Comparison of ENCODE assay signal across 23 cellular contexts in genomic region chr1:204278254-204278653, GRCh38.
DNase-seq lines count a peak whose midpoint lies in the region; ATAC-seq and TF ChIP-seq lines count a peak whose summit lies in the region.
"Had no signal": no experiment of that assay in that cellular context is flagged by ENCODE, and none has a peak within 500 bp of the region (broad histone marks: within the 10 kb centered on the region; RNA-seq: fewer than 3 reads in every experiment).

No MANE protein-coding gene starts in this region.

- no peak overlapping the region for H2BK15ac ChIP-seq in mesendoderm (replicated peaks; ENCODE audit: low read depth)

- no peaks in the 10 kb centered on the region for H3K79me2 ChIP-seq in mesendoderm (ENCODE audit: control insufficient read depth, insufficient read depth, low read length)

- WGBS in mesendoderm (ENCODE audit: extremely low coverage, insufficient coverage, low lambda C conversion rate), result no CpG with 5 or more reads among the region's 4 CpGs

- no peak for TF ChIP-seq CTCF in HEK293 (tag by site-specific recombination; IDR thresholded peaks at IDR 0.05)
- TF ChIP-seq CTCF in choroid plexus epithelial cell (conservative IDR thresholded peaks at IDR 0.05; ENCODE audit: low read depth, low read length), result no peak

- H4K5ac ChIP-seq in mesendoderm (ENCODE audit: low read length), result no peak overlapping the region

- H3K36me3 ChIP-seq in BLaER1 (no peaks in the 10 kb centered on the region), HEK293 (ENCODE audit: control insufficient read depth in 2 of 2, insufficient read depth in 1 of 2, low read length in 2 of 2) (no peaks in the 10 kb centered on the region), mesendoderm (ENCODE audit: control insufficient read depth, insufficient read depth, low read length) (no peaks in the 10 kb centered on the region)
- H3K36me3 ChIP-seq: SJCRH30 had no signal

- H2BK5ac ChIP-seq in mesendoderm (ENCODE audit: low read length), result no peak overlapping the region

- POLR2A ChIA-PET in HEK293 (lab: Yijun Ruan, JAX), result interaction anchor here (0.6 kb wide), 1 partner anchor 531 kb away, joined by 7 read pairs; no protein-coding TSS in a partner anchor

- H2AK5ac ChIP-seq in mesendoderm (ENCODE audit: low read length), result no peak overlapping the region

- no peak for ATAC-seq in GM21515 (IDR thresholded peaks at IDR 0.05; ENCODE audit: unreplicated experiment)
- ATAC-seq in stimulated activated memory B cell treated with anti-CD40 and anti-IgM and Interleukin-4, amounts not matched to agents 10 μg/mL and 1 μg/mL and 100 μg/mL, for 72 hours, result no peak
- ATAC-seq: activated CD8-positive, alpha-beta memory T cell treated with anti-CD3 and anti-CD28 coated beads, Interleukin-2, amount 10 ng/mL, durations not matched to agents 7 days and 5 days; left colon; naive thymus-derived CD8-positive, alpha-beta T cell had no signal

- DNase-seq in choroid plexus epithelial cell (ENCODE audit: low read depth), result peak; percentile 23
- peak; percentile 45 for DNase-seq in mesendoderm
- DNase-seq in inferior parietal cortex (ENCODE audit: extremely low spot score), result no peak
- DNase-seq in HuH-7.5 (ENCODE audit: low spot score), result no peak
- DNase-seq: activated CD4-positive, CD25-positive, alpha-beta regulatory T cell; activated CD8-positive, alpha-beta memory T cell treated with anti-CD3 and anti-CD28 coated beads, Interleukin-2, amount 10 ng/mL, durations not matched to agents 7 days and 5 days; activated naive CD4-positive, alpha-beta T cell treated with anti-CD3 and anti-CD28 coated beads, Interleukin-2, amount 10 ng/mL, durations not matched to agents 7 days and 5 days; amniotic stem cell; C1 segment of cervical spinal cord; effector CD4-positive, alpha-beta T cell; Kasumi-1; left colon; NCI-H1694 treated with DMSO at 0.1 percent for 48 hours; NCI-H2171 treated with DMSO at 0.1 percent for 48 hours; NCI-H510A treated with DMSO at 0.1 percent for 48 hours; SJCRH30 had no signal

- H3K4me3 Mint-ChIP-seq in stimulated activated memory B cell treated with anti-CD40 and anti-IgM and Interleukin-4, amounts not matched to agents 10 μg/mL and 1 μg/mL and 100 μg/mL, for 72 hours, result no peak overlapping the region
- H3K4me3 Mint-ChIP-seq: activated CD8-positive, alpha-beta memory T cell treated with anti-CD3 and anti-CD28 coated beads, Interleukin-2, amount 10 ng/mL, durations not matched to agents 7 days and 5 days; activated naive CD4-positive, alpha-beta T cell treated with anti-CD3 and anti-CD28 coated beads, Interleukin-2, amount 10 ng/mL, durations not matched to agents 7 days and 5 days; naive thymus-derived CD8-positive, alpha-beta T cell had no signal

- H2BK120ac ChIP-seq in mesendoderm (ENCODE audit: low read depth, low read length), result no peak overlapping the region

- CTCF ChIA-PET in HEK293 (lab: Yijun Ruan, JAX), result interaction anchor here (0.9 to 1.1 kb wide), 4 partner anchors 9 to 116 kb away, joined by 3 to 6 read pairs (median 4); no protein-coding TSS in a partner anchor

- H3K27ac Mint-ChIP-seq in stimulated activated memory B cell treated with anti-CD40 and anti-IgM and Interleukin-4, amounts not matched to agents 10 μg/mL and 1 μg/mL and 100 μg/mL, for 72 hours, result no peak overlapping the region
- H3K27ac Mint-ChIP-seq: activated CD8-positive, alpha-beta memory T cell treated with anti-CD3 and anti-CD28 coated beads, Interleukin-2, amount 10 ng/mL, durations not matched to agents 7 days and 5 days; activated naive CD4-positive, alpha-beta T cell treated with anti-CD3 and anti-CD28 coated beads, Interleukin-2, amount 10 ng/mL, durations not matched to agents 7 days and 5 days had no signal

- H3K23ac ChIP-seq in mesendoderm (ENCODE audit: low read length), result no peak overlapping the region

- no peak overlapping the region for H3K4ac ChIP-seq in mesendoderm (ENCODE audit: low read depth, low read length)

- H3K4me2 ChIP-seq in BLaER1, result peak overlapping the region; percentile 43; the same call in 1 of the 2 replicates
- H3K4me2 ChIP-seq in mesendoderm (ENCODE audit: low read length), result no peak overlapping the region
- H3K4me2 ChIP-seq: smooth muscle cell had no signal

- H3K27ac ChIP-seq in BLaER1 (no peak overlapping the region), HEK293 (ENCODE audit: extremely low read depth, low read depth, low read length) (no peak overlapping the region), mesendoderm (ENCODE audit: low read depth, low read length) (no peak overlapping the region)
- H3K27ac ChIP-seq: epithelial cell of prostate, SJCRH30 had no signal

- no peak overlapping the region for H3K18ac ChIP-seq in mesendoderm (ENCODE audit: low read length)

- no peaks in the 10 kb centered on the region for H4K20me1 ChIP-seq in BLaER1

- H3K27me3 ChIP-seq in BLaER1, result no peaks in the 10 kb centered on the region
- no peaks in the 10 kb centered on the region for H3K27me3 ChIP-seq in mesendoderm (ENCODE audit: insufficient read depth, low read length, poor library complexity)
- H3K27me3 ChIP-seq: SJCRH30 had no signal

- H3K27me3 Mint-ChIP-seq in stimulated activated memory B cell treated with anti-CD40 and anti-IgM and Interleukin-4, amounts not matched to agents 10 μg/mL and 1 μg/mL and 100 μg/mL, for 72 hours, result peaks cover 61% of the 10 kb centered on the region

- H4K8ac ChIP-seq in mesendoderm (ENCODE audit: low read depth, low read length), result no peak overlapping the region

- no peak overlapping the region for H3K56ac ChIP-seq in mesendoderm (ENCODE audit: low read length)

- no peak overlapping the region for H3K4me3 ChIP-seq in BLaER1
- no peak overlapping the region for H3K4me3 ChIP-seq in HEK293 (ENCODE audit: low read depth, low read length)
- H3K4me3 ChIP-seq in choroid plexus epithelial cell (ENCODE audit: low read depth, low read length), result no peak overlapping the region
- H3K4me3 ChIP-seq in mesendoderm (ENCODE audit: low read length), result no peak overlapping the region
- H3K4me3 ChIP-seq: SJCRH30, smooth muscle cell had no signal

- H3K9me3 Mint-ChIP-seq in stimulated activated memory B cell treated with anti-CD40 and anti-IgM and Interleukin-4, amounts not matched to agents 10 μg/mL and 1 μg/mL and 100 μg/mL, for 72 hours, result no peaks in the 10 kb centered on the region
- H3K9me3 Mint-ChIP-seq: activated naive CD4-positive, alpha-beta T cell treated with anti-CD3 and anti-CD28 coated beads, Interleukin-2, amount 10 ng/mL, durations not matched to agents 7 days and 5 days; naive thymus-derived CD8-positive, alpha-beta T cell had no signal

- H3K4me1 ChIP-seq in BLaER1 (peaks cover 53% of the 10 kb centered on the region), HEK293 (ENCODE audit: control insufficient read depth, insufficient read depth, low read length) (no peaks in the 10 kb centered on the region), mesendoderm (ENCODE audit: control insufficient read depth, low read depth, low read length) (peaks cover 6% of the 10 kb centered on the region)

- no peaks in the 10 kb centered on the region for H3K79me1 ChIP-seq in mesendoderm (ENCODE audit: low read length)

- H3K9me3 ChIP-seq in BLaER1 (peaks cover 11% of the 10 kb centered on the region; the same call in 1 of the 2 replicates), HEK293 (ENCODE audit: control insufficient read depth, insufficient read depth, low read depth, low read length) (no peaks in the 10 kb centered on the region)
- H3K9me3 ChIP-seq: SJCRH30 had no signal

- H3K4me1 Mint-ChIP-seq in stimulated activated memory B cell treated with anti-CD40 and anti-IgM and Interleukin-4, amounts not matched to agents 10 μg/mL and 1 μg/mL and 100 μg/mL, for 72 hours, result no peaks in the 10 kb centered on the region
- H3K4me1 Mint-ChIP-seq: activated CD8-positive, alpha-beta memory T cell treated with anti-CD3 and anti-CD28 coated beads, Interleukin-2, amount 10 ng/mL, durations not matched to agents 7 days and 5 days; activated naive CD4-positive, alpha-beta T cell treated with anti-CD3 and anti-CD28 coated beads, Interleukin-2, amount 10 ng/mL, durations not matched to agents 7 days and 5 days; naive thymus-derived CD8-positive, alpha-beta T cell had no signal

- no peaks in the 10 kb centered on the region for H3K36me3 Mint-ChIP-seq in stimulated activated memory B cell treated with anti-CD40 and anti-IgM and Interleukin-4, amounts not matched to agents 10 μg/mL and 1 μg/mL and 100 μg/mL, for 72 hours
- H3K36me3 Mint-ChIP-seq: activated CD8-positive, alpha-beta memory T cell treated with anti-CD3 and anti-CD28 coated beads, Interleukin-2, amount 10 ng/mL, durations not matched to agents 7 days and 5 days; activated naive CD4-positive, alpha-beta T cell treated with anti-CD3 and anti-CD28 coated beads, Interleukin-2, amount 10 ng/mL, durations not matched to agents 7 days and 5 days; naive thymus-derived CD8-positive, alpha-beta T cell had no signal

- H3K9ac ChIP-seq in BLaER1 (no peak overlapping the region), mesendoderm (ENCODE audit: low read length) (no peak overlapping the region)

Comparison
In these comparisons a context has a peak if more than half of its experiments do, and no peak if none do; other contexts are left out.
1. DNase-seq: peak in choroid plexus epithelial cell (single experiment) and mesendoderm (single experiment); none in inferior parietal cortex (single experiment) and HuH-7.5 (single experiment).